1 cellular context compared by ENCODE assay signal in the genomic region with DNA sequence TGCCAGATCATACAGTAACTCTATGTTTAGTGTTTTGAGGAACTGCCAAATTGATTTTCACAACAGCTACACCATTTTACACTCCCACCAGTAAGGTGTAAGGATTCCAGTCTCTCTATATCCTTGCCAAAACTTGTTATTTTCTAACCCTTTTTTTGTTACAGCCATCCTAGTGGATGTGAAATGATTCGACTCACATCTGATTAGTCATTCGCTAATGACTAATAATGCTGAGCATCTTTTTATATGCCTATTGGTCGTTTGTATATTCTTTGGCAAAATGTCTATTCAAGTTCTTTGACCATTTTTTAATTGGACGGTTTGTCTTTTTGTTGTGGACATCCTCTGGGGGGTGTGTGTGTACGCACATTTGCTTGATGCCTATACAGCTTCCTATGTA.
TF ChIP-seq lines count a peak whose summit lies in the region.

No MANE protein-coding gene starts in this region.

TF ChIP-seq in SK-N-SH treated with all-trans-retinoic acid at 6 μM for 48 hours, 23 proteins besides CTCF, POLR2A, EP300 and RAD21 (continued from another document):
- TF ChIP-seq, protein P1, sequence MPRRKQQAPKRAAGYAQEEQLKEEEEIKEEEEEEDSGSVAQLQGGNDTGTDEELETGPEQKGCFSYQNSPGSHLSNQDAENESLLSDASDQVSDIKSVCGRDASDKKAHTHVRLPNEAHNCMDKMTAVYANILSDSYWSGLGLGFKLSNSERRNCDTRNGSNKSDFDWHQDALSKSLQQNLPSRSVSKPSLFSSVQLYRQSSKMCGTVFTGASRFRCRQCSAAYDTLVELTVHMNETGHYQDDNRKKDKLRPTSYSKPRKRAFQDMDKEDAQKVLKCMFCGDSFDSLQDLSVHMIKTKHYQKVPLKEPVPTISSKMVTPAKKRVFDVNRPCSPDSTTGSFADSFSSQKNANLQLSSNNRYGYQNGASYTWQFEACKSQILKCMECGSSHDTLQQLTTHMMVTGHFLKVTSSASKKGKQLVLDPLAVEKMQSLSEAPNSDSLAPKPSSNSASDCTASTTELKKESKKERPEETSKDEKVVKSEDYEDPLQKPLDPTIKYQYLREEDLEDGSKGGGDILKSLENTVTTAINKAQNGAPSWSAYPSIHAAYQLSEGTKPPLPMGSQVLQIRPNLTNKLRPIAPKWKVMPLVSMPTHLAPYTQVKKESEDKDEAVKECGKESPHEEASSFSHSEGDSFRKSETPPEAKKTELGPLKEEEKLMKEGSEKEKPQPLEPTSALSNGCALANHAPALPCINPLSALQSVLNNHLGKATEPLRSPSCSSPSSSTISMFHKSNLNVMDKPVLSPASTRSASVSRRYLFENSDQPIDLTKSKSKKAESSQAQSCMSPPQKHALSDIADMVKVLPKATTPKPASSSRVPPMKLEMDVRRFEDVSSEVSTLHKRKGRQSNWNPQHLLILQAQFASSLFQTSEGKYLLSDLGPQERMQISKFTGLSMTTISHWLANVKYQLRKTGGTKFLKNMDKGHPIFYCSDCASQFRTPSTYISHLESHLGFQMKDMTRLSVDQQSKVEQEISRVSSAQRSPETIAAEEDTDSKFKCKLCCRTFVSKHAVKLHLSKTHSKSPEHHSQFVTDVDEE (CRISPR knock-in tag; IDR thresholded peaks at IDR 0.05): no peak
- TF ChIP-seq, protein P2, sequence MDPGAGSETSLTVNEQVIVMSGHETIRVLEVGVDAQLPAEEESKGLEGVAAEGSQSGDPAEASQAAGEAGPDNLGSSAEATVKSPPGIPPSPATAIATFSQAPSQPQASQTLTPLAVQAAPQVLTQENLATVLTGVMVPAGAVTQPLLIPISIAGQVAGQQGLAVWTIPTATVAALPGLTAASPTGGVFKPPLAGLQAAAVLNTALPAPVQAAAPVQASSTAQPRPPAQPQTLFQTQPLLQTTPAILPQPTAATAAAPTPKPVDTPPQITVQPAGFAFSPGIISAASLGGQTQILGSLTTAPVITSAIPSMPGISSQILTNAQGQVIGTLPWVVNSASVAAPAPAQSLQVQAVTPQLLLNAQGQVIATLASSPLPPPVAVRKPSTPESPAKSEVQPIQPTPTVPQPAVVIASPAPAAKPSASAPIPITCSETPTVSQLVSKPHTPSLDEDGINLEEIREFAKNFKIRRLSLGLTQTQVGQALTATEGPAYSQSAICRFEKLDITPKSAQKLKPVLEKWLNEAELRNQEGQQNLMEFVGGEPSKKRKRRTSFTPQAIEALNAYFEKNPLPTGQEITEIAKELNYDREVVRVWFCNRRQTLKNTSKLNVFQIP (CRISPR knock-in tag; IDR thresholded peaks at IDR 0.05; ENCODE audit: borderline replicate concordance, low read depth): no peak
- TF ChIP-seq CSDC2 (CRISPR knock-in tag; IDR thresholded peaks at IDR 0.05): no peak
- TF ChIP-seq, protein P3, sequence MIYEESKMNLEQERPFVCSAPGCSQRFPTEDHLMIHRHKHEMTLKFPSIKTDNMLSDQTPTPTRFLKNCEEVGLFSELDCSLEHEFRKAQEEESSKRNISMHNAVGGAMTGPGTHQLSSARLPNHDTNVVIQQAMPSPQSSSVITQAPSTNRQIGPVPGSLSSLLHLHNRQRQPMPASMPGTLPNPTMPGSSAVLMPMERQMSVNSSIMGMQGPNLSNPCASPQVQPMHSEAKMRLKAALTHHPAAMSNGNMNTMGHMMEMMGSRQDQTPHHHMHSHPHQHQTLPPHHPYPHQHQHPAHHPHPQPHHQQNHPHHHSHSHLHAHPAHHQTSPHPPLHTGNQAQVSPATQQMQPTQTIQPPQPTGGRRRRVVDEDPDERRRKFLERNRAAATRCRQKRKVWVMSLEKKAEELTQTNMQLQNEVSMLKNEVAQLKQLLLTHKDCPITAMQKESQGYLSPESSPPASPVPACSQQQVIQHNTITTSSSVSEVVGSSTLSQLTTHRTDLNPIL (CRISPR knock-in tag; IDR thresholded peaks at IDR 0.05; ENCODE audit: low read depth): no peak
- TF ChIP-seq, protein P4, sequence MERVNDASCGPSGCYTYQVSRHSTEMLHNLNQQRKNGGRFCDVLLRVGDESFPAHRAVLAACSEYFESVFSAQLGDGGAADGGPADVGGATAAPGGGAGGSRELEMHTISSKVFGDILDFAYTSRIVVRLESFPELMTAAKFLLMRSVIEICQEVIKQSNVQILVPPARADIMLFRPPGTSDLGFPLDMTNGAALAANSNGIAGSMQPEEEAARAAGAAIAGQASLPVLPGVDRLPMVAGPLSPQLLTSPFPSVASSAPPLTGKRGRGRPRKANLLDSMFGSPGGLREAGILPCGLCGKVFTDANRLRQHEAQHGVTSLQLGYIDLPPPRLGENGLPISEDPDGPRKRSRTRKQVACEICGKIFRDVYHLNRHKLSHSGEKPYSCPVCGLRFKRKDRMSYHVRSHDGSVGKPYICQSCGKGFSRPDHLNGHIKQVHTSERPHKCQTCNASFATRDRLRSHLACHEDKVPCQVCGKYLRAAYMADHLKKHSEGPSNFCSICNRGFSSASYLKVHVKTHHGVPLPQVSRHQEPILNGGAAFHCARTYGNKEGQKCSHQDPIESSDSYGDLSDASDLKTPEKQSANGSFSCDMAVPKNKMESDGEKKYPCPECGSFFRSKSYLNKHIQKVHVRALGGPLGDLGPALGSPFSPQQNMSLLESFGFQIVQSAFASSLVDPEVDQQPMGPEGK (CRISPR knock-in tag; IDR thresholded peaks at IDR 0.05; ENCODE audit: borderline replicate concordance): no peak
- no peak for TF ChIP-seq ARNTL (CRISPR knock-in tag; IDR thresholded peaks at IDR 0.05; ENCODE audit: borderline replicate concordance, low read depth)
- no peak for TF ChIP-seq ZNF70 (CRISPR knock-in tag; IDR thresholded peaks at IDR 0.05)
- no peak for TF ChIP-seq BACH2 (CRISPR knock-in tag; IDR thresholded peaks at IDR 0.05; ENCODE audit: borderline replicate concordance)
- TF ChIP-seq GLIS3 (CRISPR knock-in tag; IDR thresholded peaks at IDR 0.05): no peak
- no peak for TF ChIP-seq SNAI2 (CRISPR knock-in tag; IDR thresholded peaks at IDR 0.05)
- TF ChIP-seq ESRRG (CRISPR knock-in tag; IDR thresholded peaks at IDR 0.05): no peak
- no peak for TF ChIP-seq TOX (CRISPR knock-in tag; IDR thresholded peaks at IDR 0.05; ENCODE audit: borderline replicate concordance)
- no peak for TF ChIP-seq TCF4 (CRISPR knock-in tag; IDR thresholded peaks at IDR 0.05; ENCODE audit: borderline replicate concordance)
- TF ChIP-seq, protein P5, sequence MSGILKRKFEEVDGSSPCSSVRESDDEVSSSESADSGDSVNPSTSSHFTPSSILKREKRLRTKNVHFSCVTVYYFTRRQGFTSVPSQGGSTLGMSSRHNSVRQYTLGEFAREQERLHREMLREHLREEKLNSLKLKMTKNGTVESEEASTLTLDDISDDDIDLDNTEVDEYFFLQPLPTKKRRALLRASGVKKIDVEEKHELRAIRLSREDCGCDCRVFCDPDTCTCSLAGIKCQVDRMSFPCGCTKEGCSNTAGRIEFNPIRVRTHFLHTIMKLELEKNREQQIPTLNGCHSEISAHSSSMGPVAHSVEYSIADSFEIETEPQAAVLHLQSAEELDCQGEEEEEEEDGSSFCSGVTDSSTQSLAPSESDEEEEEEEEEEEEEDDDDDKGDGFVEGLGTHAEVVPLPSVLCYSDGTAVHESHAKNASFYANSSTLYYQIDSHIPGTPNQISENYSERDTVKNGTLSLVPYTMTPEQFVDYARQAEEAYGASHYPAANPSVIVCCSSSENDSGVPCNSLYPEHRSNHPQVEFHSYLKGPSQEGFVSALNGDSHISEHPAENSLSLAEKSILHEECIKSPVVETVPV (CRISPR knock-in tag; IDR thresholded peaks at IDR 0.05): no peak
- no peak for TF ChIP-seq ZNF8 (CRISPR knock-in tag; IDR thresholded peaks at IDR 0.05)
- TF ChIP-seq ZFP30 (CRISPR knock-in tag; IDR thresholded peaks at IDR 0.05): no peak
- TF ChIP-seq OSR1 (CRISPR knock-in tag; IDR thresholded peaks at IDR 0.05): no peak
TF ChIP-seq in SK-N-SH treated with all-trans-retinoic acid at 6 μM for 48 hours: peak in this region for 0.
